In genomic region chr1:58898739-58899580, GRCh38 we compare ENCODE assay signal across 8 cellular contexts.
A peak's percentile ranks its signal among the peaks of the same experiment; 100 is the strongest.
DNase-seq lines count a peak whose midpoint lies in the region; ATAC-seq and TF ChIP-seq lines count a peak whose summit lies in the region.

No MANE protein-coding gene starts in this region.

- 14 to 33% methylated on average over 10 of the region's 10 CpGs for whole genome bisulfite sequencing in lung, 2 donors

- no peaks in the 10 kb centered on the region for H3K27me3 Mint-ChIP-seq in activated naive CD4-positive, alpha-beta T cell treated with anti-CD3 and anti-CD28 coated beads for 36 hours (ENCODE audit: low read depth)

- ATAC-seq in lung (ENCODE audit: insufficient read depth, low FRiP score) = no peak

- intact Hi-C loops in activated naive CD4-positive, alpha-beta T cell treated with anti-CD3 and anti-CD28 coated beads for 36 hours (cut with micrococcal nuclease) = no loop called here
- intact Hi-C loops in posterior vena cava (cut with DNase I) = loop anchor here in 1 of 2 donors (10.0 kb wide), 1 partner anchor 114 kb away; the partner anchor contains the start of gene JUN

- DNase-seq in NB4 (ENCODE audit: low read depth) = peak; percentile 97
- peak; percentile 37 for DNase-seq in choroid plexus epithelial cell (ENCODE audit: low read depth)
- no peak for DNase-seq in lung (ENCODE audit: low spot score)
- DNase-seq in substantia nigra (lab: John Stamatoyannopoulos, UW) = peak in 11 of 49 donors; percentile 20 to 68 (median 44)
- no peak for DNase-seq in activated naive CD4-positive, alpha-beta T cell treated with anti-CD3 and anti-CD28 coated beads for 36 hours
- DNase-seq in T-helper 9 cell = no peak
- no peak for DNase-seq in posterior vena cava (ENCODE audit: low spot score)
- no peak for DNase-seq in NCI-H2029 treated with DMSO at 0.1 percent for 48 hours (lab: John Stamatoyannopoulos, UW)

- H3K9me3 ChIP-seq in lung (ENCODE audit: control insufficient read depth in 2 of 2, insufficient read depth in 1 of 2, low read length in 1 of 2) = no peaks in the 10 kb centered on the region

- TF ChIP-seq CTCF in NB4 (IDR thresholded peaks at IDR 0.05; ENCODE audit: low read depth, low read length) (no peak), choroid plexus epithelial cell (conservative IDR thresholded peaks at IDR 0.05; ENCODE audit: low read depth, low read length) (peak; percentile 11), lung (IDR thresholded peaks at IDR 0.05; ENCODE audit: control extremely low read depth, extremely low read depth) (no peak)

- H3K4me1 Mint-ChIP-seq in activated naive CD4-positive, alpha-beta T cell treated with anti-CD3 and anti-CD28 coated beads for 36 hours (ENCODE audit: low read depth) = peaks cover 6% of the 10 kb centered on the region

- H3K4me1 ChIP-seq in lung (ENCODE audit: control insufficient read depth in 2 of 2, insufficient read depth in 2 of 2, low read length in 2 of 2) = peaks cover 18 to 37% of the 10 kb centered on the region in 2 donors

- no peak overlapping the region for H3K27ac Mint-ChIP-seq in activated naive CD4-positive, alpha-beta T cell treated with anti-CD3 and anti-CD28 coated beads for 36 hours

- no peaks in the 10 kb centered on the region for H3K36me3 Mint-ChIP-seq in activated naive CD4-positive, alpha-beta T cell treated with anti-CD3 and anti-CD28 coated beads for 36 hours (ENCODE audit: low read depth)

- H3K9me3 Mint-ChIP-seq in activated naive CD4-positive, alpha-beta T cell treated with anti-CD3 and anti-CD28 coated beads for 36 hours = no peaks in the 10 kb centered on the region

- no peak overlapping the region for H3K4me3 Mint-ChIP-seq in activated naive CD4-positive, alpha-beta T cell treated with anti-CD3 and anti-CD28 coated beads for 36 hours

- TF ChIP-seq POLR2A in NB4 (IDR thresholded peaks at IDR 0.05; ENCODE audit: extremely low read depth, insufficient read length) = no peak

- CTCF ChIA-PET in activated naive CD4-positive, alpha-beta T cell treated with anti-CD3 and anti-CD28 coated beads for 36 hours (lab: Charles Lee) = no interaction called here

- H3K27ac ChIP-seq in lung (ENCODE audit: low read depth in 1 of 2, low read length in 1 of 2) = peak overlapping the region; percentile 64 to 83
- H3K27ac ChIP-seq in substantia nigra (ENCODE audit: low read depth, low read length, poor library complexity, severe bottlenecking) = peak overlapping the region; percentile 14

- no peaks in the 10 kb centered on the region for H3K27me3 ChIP-seq in lung (ENCODE audit: control insufficient read depth, insufficient read depth)

- H3K36me3 ChIP-seq in lung (ENCODE audit: control insufficient read depth in 2 of 2, insufficient read depth in 2 of 2, low read length in 2 of 2) = no peaks in the 10 kb centered on the region

- H3K4me3 ChIP-seq in NB4 (ENCODE audit: low read depth, low read length) (no peak overlapping the region), choroid plexus epithelial cell (ENCODE audit: low read depth, low read length) (no peak overlapping the region), lung (no peak overlapping the region)

Comparison
In these comparisons a context has a peak if more than half of its experiments do, and no peak if none do; other contexts are left out.
1. DNase-seq: peak in NB4 (single experiment) and choroid plexus epithelial cell (single experiment); none in lung (single experiment), activated naive CD4-positive, alpha-beta T cell treated with anti-CD3 and anti-CD28 coated beads for 36 hours (single experiment), T-helper 9 cell (single experiment), posterior vena cava (single experiment) and NCI-H2029 treated with DMSO at 0.1 percent for 48 hours (single experiment).